In genomic region chr7:106265133-106265532, GRCh38 we compare ENCODE assay signal across 33 cellular contexts.
"Had no signal": no experiment of that assay in that cellular context is flagged by ENCODE, and none has a peak within 500 bp of the region (broad histone marks: within the 10 kb centered on the region; RNA-seq: fewer than 3 reads in every experiment).

No MANE protein-coding gene starts in this region.

- H3K9ac ChIP-seq: parathyroid adenoma had no signal

- H3K9me3 Mint-ChIP-seq: activated naive CD4-positive, alpha-beta T cell treated with anti-CD3 and anti-CD28 coated beads, Interleukin-2, amount 10 ng/mL, durations not matched to agents 7 days and 5 days; activated T-cell treated with anti-CD3 and anti-CD28 coated beads, Interleukin-2, amount 50 U/mL, for 4 hours; central memory CD8-positive, alpha-beta T cell; dendritic cell treated with granulocyte-macrophage colony-stimulating factor and Interleukin-4, amounts not matched to agents 40 ng/mL and 50 ng/mL, for 4 days; endodermal cell; immature natural killer cell; memory B cell; naive thymus-derived CD8-positive, alpha-beta T cell; neural crest cell; stimulated activated naive B cell treated with anti-CD40 and anti-IgM and Interleukin-4, amounts not matched to agents 10 μg/mL and 1 μg/mL and 100 μg/mL, for 72 hours had no signal

- H3K27ac ChIP-seq: esophagus muscularis mucosa, foreskin keratinocyte, heart left ventricle, parathyroid adenoma, psoas muscle, testis, transverse colon had no signal

- ATAC-seq: activated T-cell treated with anti-CD3 and anti-CD28 coated beads, Interleukin-2, amount 50 U/mL, for 4 hours; foreskin keratinocyte; heart left ventricle; left colon; naive thymus-derived CD8-positive, alpha-beta T cell; psoas muscle; SK-N-SH treated with all-trans-retinoic acid at 6 μM for 48 hours; stimulated activated naive B cell treated with anti-CD40 and anti-IgM and Interleukin-4, amounts not matched to agents 10 μg/mL and 1 μg/mL and 100 μg/mL, for 72 hours had no signal

- H3K4me3 Mint-ChIP-seq: activated naive CD4-positive, alpha-beta T cell treated with anti-CD3 and anti-CD28 coated beads, Interleukin-2, amount 10 ng/mL, durations not matched to agents 7 days and 5 days; activated T-cell treated with anti-CD3 and anti-CD28 coated beads, Interleukin-2, amount 50 U/mL, for 4 hours; central memory CD8-positive, alpha-beta T cell; dendritic cell treated with granulocyte-macrophage colony-stimulating factor and Interleukin-4, amounts not matched to agents 40 ng/mL and 50 ng/mL, for 4 days; endodermal cell; immature natural killer cell; memory B cell; naive thymus-derived CD8-positive, alpha-beta T cell; neural crest cell; stimulated activated naive B cell treated with anti-CD40 and anti-IgM and Interleukin-4, amounts not matched to agents 10 μg/mL and 1 μg/mL and 100 μg/mL, for 72 hours had no signal

- H3K27ac Mint-ChIP-seq: activated naive CD4-positive, alpha-beta T cell treated with anti-CD3 and anti-CD28 coated beads, Interleukin-2, amount 10 ng/mL, durations not matched to agents 7 days and 5 days; dendritic cell treated with granulocyte-macrophage colony-stimulating factor and Interleukin-4, amounts not matched to agents 40 ng/mL and 50 ng/mL, for 4 days; endodermal cell; memory B cell; naive thymus-derived CD8-positive, alpha-beta T cell; stimulated activated naive B cell treated with anti-CD40 and anti-IgM and Interleukin-4, amounts not matched to agents 10 μg/mL and 1 μg/mL and 100 μg/mL, for 72 hours had no signal

- H3K79me2 ChIP-seq: parathyroid adenoma had no signal

- H3K4me1 Mint-ChIP-seq: endodermal cell; neural crest cell; stimulated activated naive B cell treated with anti-CD40 and anti-IgM and Interleukin-4, amounts not matched to agents 10 μg/mL and 1 μg/mL and 100 μg/mL, for 72 hours had no signal

- H3K4me1 ChIP-seq: esophagus muscularis mucosa, foreskin keratinocyte, parathyroid adenoma, psoas muscle, testis, transverse colon had no signal

- H2AFZ ChIP-seq: parathyroid adenoma had no signal

- DNase-seq: activated CD4-positive, alpha-beta T cell treated with anti-CD3 and anti-CD28 coated beads, Interleukin-2, amount 50 U/mL, for 4 hours; activated CD4-positive, CD25-positive, alpha-beta regulatory T cell treated with anti-CD3 and anti-CD28 coated beads, Interleukin-2, amount 50 U/mL, for 72 hours; activated CD8-positive, alpha-beta memory T cell treated with anti-CD3 and anti-CD28 coated beads, Interleukin-2, amount 50 U/mL, for 4 hours; activated effector memory CD4-positive, alpha-beta T cell treated with anti-CD3 and anti-CD28 coated beads, Interleukin-2, amount 50 U/mL, for 16 hours; activated naive CD4-positive, alpha-beta T cell treated with anti-CD3 and anti-CD28 coated beads, Interleukin-2, amount 10 ng/mL, durations not matched to agents 7 days and 5 days; activated T-cell treated with anti-CD3 and anti-CD28 coated beads, Interleukin-2, amount 50 U/mL, for 4 hours; anterior cingulate cortex; endodermal cell; foreskin keratinocyte; heart left ventricle; hypothalamus; immature natural killer cell; kidney; left colon; naive thymus-derived CD8-positive, alpha-beta T cell; occipital lobe; psoas muscle; stimulated activated CD4-positive, alpha-beta T cell treated with anti-CD3 and anti-CD28 coated beads, Interleukin-1b, Interleukin-23, amount 100 ng/mL, for 48 hours; stimulated activated CD4-positive, alpha-beta T cell treated with anti-CD3 and anti-CD28 coated beads, Interleukin-4, amount 100 ng/mL, for 4 hours; stimulated activated CD8-positive, alpha-beta memory T cell treated with anti-CD3 and anti-CD28 coated beads, Interleukin-4, amount 100 ng/mL, for 48 hours; stimulated activated naive B cell treated with anti-CD40 and anti-IgM and Interleukin-4, amounts not matched to agents 10 μg/mL and 1 μg/mL and 100 μg/mL, for 72 hours; T-helper 2 cell; testis; transverse colon had no signal

- H3K27me3 ChIP-seq: esophagus muscularis mucosa, foreskin keratinocyte, heart left ventricle, testis, transverse colon had no signal

- H3K4me3 ChIP-seq: esophagus muscularis mucosa, heart left ventricle, psoas muscle, smooth muscle cell, testis, transverse colon had no signal

- FAIRE-seq: bronchial epithelial cell, kidney had no signal

- H3K9me3 ChIP-seq: esophagus muscularis mucosa, heart left ventricle, psoas muscle, testis, transverse colon had no signal

- H3K27me3 Mint-ChIP-seq: activated naive CD4-positive, alpha-beta T cell treated with anti-CD3 and anti-CD28 coated beads, Interleukin-2, amount 10 ng/mL, durations not matched to agents 7 days and 5 days; central memory CD8-positive, alpha-beta T cell; dendritic cell treated with granulocyte-macrophage colony-stimulating factor and Interleukin-4, amounts not matched to agents 40 ng/mL and 50 ng/mL, for 4 days; memory B cell; naive thymus-derived CD8-positive, alpha-beta T cell; stimulated activated naive B cell treated with anti-CD40 and anti-IgM and Interleukin-4, amounts not matched to agents 10 μg/mL and 1 μg/mL and 100 μg/mL, for 72 hours had no signal

- H3K4me2 ChIP-seq: smooth muscle cell had no signal
